8 cellular contexts compared by ENCODE assay signal in the genomic region with DNA sequence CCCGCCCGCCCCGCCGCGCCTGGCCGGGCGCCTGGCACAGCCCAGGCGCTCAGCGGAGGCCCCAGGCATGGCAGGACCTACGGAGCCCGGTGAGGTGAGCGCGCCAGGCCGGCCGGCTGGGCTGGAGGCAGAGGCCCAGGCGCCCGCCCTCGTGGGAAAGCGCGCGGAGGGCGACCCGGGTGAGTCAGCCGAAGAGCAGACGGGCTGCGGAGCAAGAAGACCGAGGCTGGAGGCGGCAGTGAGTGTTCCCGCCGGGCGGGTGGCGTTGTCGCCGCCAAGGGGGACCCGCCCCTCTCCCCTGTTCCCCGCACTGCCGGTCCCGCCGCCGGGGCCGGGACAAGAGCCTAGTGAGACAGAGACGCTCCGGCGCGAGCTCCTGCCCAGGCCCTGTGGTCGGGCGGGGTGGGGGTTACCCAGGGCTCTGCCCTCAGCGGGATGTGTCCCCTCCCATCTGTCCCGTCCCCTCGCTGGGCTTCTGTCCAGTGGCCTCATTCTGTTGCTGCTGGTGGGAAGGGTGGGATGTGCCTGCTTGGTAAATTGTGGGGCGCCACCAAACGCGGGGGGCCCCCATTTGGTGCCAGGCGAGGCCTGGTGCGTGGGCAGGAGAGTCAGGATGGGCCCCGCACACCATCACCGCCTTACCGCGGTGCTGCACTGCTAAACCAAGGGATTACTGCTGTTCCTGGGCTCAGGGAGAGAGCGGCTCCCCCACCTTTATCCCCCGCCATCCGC. TPM values are rescaled to one million over a fixed set of nuclear protein-coding genes. Genes with fewer than 3 reads are reported as not detected.
DNase-seq lines count a peak whose midpoint lies in the region; ATAC-seq and TF ChIP-seq lines count a peak whose summit lies in the region.

No MANE protein-coding gene starts in this region.

- H3K4me1 ChIP-seq in right atrium auricular region (peaks cover 0 to 45% of the 10 kb centered on the region in 2 donors), rectal smooth muscle tissue (ENCODE audit: control insufficient read depth, insufficient read depth, low read length) (peaks cover 12% of the 10 kb centered on the region)

- no peak overlapping the region for H3K27ac ChIP-seq in AG04450 (ENCODE audit: low read depth, low read length)
- peak overlapping the region; percentile 88 to 91 for H3K27ac ChIP-seq in right atrium auricular region
- H3K27ac ChIP-seq in rectal smooth muscle tissue (ENCODE audit: low read depth, low read length), result peak overlapping the region; percentile 94

- peaks cover 9% of the 10 kb centered on the region for H3K4me1 Mint-ChIP-seq in activated naive CD8-positive, alpha-beta T cell (ENCODE audit: low read depth)

- TF ChIP-seq CTCF in AG04450 (IDR thresholded peaks at IDR 0.05; ENCODE audit: low read depth, low read length), result no peak
- TF ChIP-seq CTCF in right atrium auricular region (IDR thresholded peaks at IDR 0.05), result peak in 1 of 2 donors; percentile 27

- CTCF ChIA-PET in AG04450 (lab: Charles Lee), result no interaction called here

- no peak overlapping the region for H3K27ac Mint-ChIP-seq in activated naive CD8-positive, alpha-beta T cell

- peak overlapping the region; percentile 63 for H3K4me3 Mint-ChIP-seq in activated naive CD8-positive, alpha-beta T cell

- H3K9ac ChIP-seq in rectal smooth muscle tissue (ENCODE audit: low read length), result peak overlapping the region; percentile 49

- POLR2A ChIA-PET in AG04450 (lab: Yijun Ruan, JAX), result no interaction called here

- DNase-seq in AG04450 (ENCODE audit: low read depth, low spot score), result peak; percentile 26
- DNase-seq in M059J (ENCODE audit: low read depth), result peak; percentile 84
- DNase-seq in right atrium auricular region (ENCODE audit: low spot score), result peak; percentile 86
- DNase-seq in NCI-H526 treated with DMSO at 0.1 percent for 48 hours (lab: John Stamatoyannopoulos, UW), result no peak
- DNase-seq in NCI-H2171 (lab: John Stamatoyannopoulos, UW), result no peak

- no peaks in the 10 kb centered on the region for H3K36me3 Mint-ChIP-seq in activated naive CD8-positive, alpha-beta T cell

- H3K4me3 ChIP-seq in AG04450 (ENCODE audit: low read depth, low read length) (no peak overlapping the region), right atrium auricular region (peak overlapping the region; percentile 33 to 50), rectal smooth muscle tissue (ENCODE audit: low read length) (peak overlapping the region; percentile 63)

- H3K36me3 ChIP-seq in right atrium auricular region (no peaks in the 10 kb centered on the region), rectal smooth muscle tissue (ENCODE audit: control insufficient read depth, insufficient read depth, low read length) (no peaks in the 10 kb centered on the region)

- ATAC-seq in HG03571 (IDR thresholded peaks at IDR 0.05; ENCODE audit: unreplicated experiment), result no peak

- H3K27me3 Mint-ChIP-seq in activated naive CD8-positive, alpha-beta T cell, result peaks cover 18% of the 10 kb centered on the region

- H3K27me3 ChIP-seq in AG04450 (ENCODE audit: control insufficient read depth, insufficient read depth, low read length) (peaks cover 14% of the 10 kb centered on the region), right atrium auricular region (no peaks in the 10 kb centered on the region), rectal smooth muscle tissue (ENCODE audit: control insufficient read depth, insufficient read depth, low read length) (no peaks in the 10 kb centered on the region)

- H3K9me3 ChIP-seq in AG04450 (ENCODE audit: control insufficient read depth, insufficient read depth, low read length), result no peaks in the 10 kb centered on the region
- no peaks in the 10 kb centered on the region for H3K9me3 ChIP-seq in right atrium auricular region

- H3K9me3 Mint-ChIP-seq in activated naive CD8-positive, alpha-beta T cell (ENCODE audit: low read depth), result no peaks in the 10 kb centered on the region

RNA-seq across cellular contexts. Expression of a gene that starts 17.0 kb away (rescaled TPM):
- not detected in 2 replicates for polyA plus RNA-seq in AG04450 (2011; rRNA removed)
- polyA minus RNA-seq in AG04450 (2011; rRNA and poly(A)+ RNA removed), result not detected in 2 replicates
- total RNA-seq in M059J (2014; rRNA removed; shearing (Covaris generic)), result not detected in 2 replicates
- total RNA-seq in right atrium auricular region, result not detected

RNA-seq across cellular contexts. Expression of a gene that starts 20.1 kb away (rescaled TPM):
- 0.17 TPM in 2 replicates for polyA plus RNA-seq in AG04450 (2011; rRNA removed)
- 0.30 and 0.32 TPM in 2 replicates for polyA minus RNA-seq in AG04450 (2011; rRNA and poly(A)+ RNA removed)
- 0.20 TPM in 1 of 2 replicates, not detected in the other for total RNA-seq in M059J (2014; rRNA removed; shearing (Covaris generic))
- 1 to 10 TPM; 4.9 to 8.5 TPM for total RNA-seq in right atrium auricular region

RNA-seq across cellular contexts. Expression of a gene that starts 54.5 kb away (rescaled TPM):
- 27.3 and 31.2 TPM in 2 replicates for polyA plus RNA-seq in AG04450 (2011; rRNA removed)
- 33.4 and 44.4 TPM in 2 replicates for polyA minus RNA-seq in AG04450 (2011; rRNA and poly(A)+ RNA removed)
- 33.9 and 46.0 TPM in 2 replicates for total RNA-seq in M059J (2014; rRNA removed; shearing (Covaris generic))
- 100 to 1,000 TPM in 1 of 2 donors, 10 to 100 TPM in 1; 90.0 to 116 TPM for total RNA-seq in right atrium auricular region

Comparison
In these comparisons a context has a peak if more than half of its experiments do, and no peak if none do; other contexts are left out.
1. DNase-seq: peak in AG04450 (single experiment), M059J (single experiment) and right atrium auricular region (single experiment); none in NCI-H526 treated with DMSO at 0.1 percent for 48 hours (single experiment) and NCI-H2171 (single experiment).